20 cellular contexts compared by ENCODE assay signal in genomic region chr12:49470986-49471385, GRCh38.
"Had no signal": no experiment of that assay in that cellular context is flagged by ENCODE, and none has a peak within 500 bp of the region (broad histone marks: within the 10 kb centered on the region; RNA-seq: fewer than 3 reads in every experiment).

No MANE protein-coding gene starts in this region.

- FAIRE-seq: endometrium, frontal cortex, islet of Langerhans, small intestine had no signal

- H3K4me1 ChIP-seq: breast epithelium, esophagus squamous epithelium, parathyroid adenoma, right atrium auricular region, tibial artery, uterus had no signal

- H3K4me3 ChIP-seq: breast epithelium, dorsolateral prefrontal cortex, esophagus squamous epithelium, heart left ventricle, right atrium auricular region, tibial artery, uterus had no signal

- H3K36me3 Mint-ChIP-seq: activated naive CD8-positive, alpha-beta T cell treated with anti-CD3 and anti-CD28 coated beads for 36 hours had no signal

- H3K4me3 Mint-ChIP-seq: activated naive CD8-positive, alpha-beta T cell treated with anti-CD3 and anti-CD28 coated beads for 36 hours; T-helper 2 cell treated with Interferon-gamma antibody and Interleukin-4, amounts not matched to agents 5 μg/mL and 100 μg/mL, for 36 hours had no signal

- H3K36me3 ChIP-seq: breast epithelium, esophagus squamous epithelium, heart left ventricle, right atrium auricular region, tibial artery, uterus had no signal

- H3K27me3 ChIP-seq: breast epithelium, dorsolateral prefrontal cortex, esophagus squamous epithelium, heart left ventricle, right atrium auricular region, tibial artery, uterus had no signal

- H3K27me3 Mint-ChIP-seq: activated naive CD8-positive, alpha-beta T cell treated with anti-CD3 and anti-CD28 coated beads for 36 hours had no signal

- H3K9me3 Mint-ChIP-seq: activated naive CD8-positive, alpha-beta T cell treated with anti-CD3 and anti-CD28 coated beads for 36 hours; T-helper 2 cell treated with Interferon-gamma antibody and Interleukin-4, amounts not matched to agents 5 μg/mL and 100 μg/mL, for 36 hours had no signal

- ATAC-seq: activated CD4-positive, CD25-positive, alpha-beta regulatory T cell treated with anti-CD3 and anti-CD28 coated beads, Interleukin-2, amount 50 U/mL, for 24 hours; heart left ventricle; left lobe of liver had no signal

- H2AFZ ChIP-seq: parathyroid adenoma had no signal

- H3K27ac ChIP-seq: breast epithelium, dorsolateral prefrontal cortex, esophagus squamous epithelium, heart left ventricle, parathyroid adenoma, right atrium auricular region, tibial artery, uterus had no signal

- DNase-seq: activated gamma-delta T cell treated with Interleukin-2 at 50 U/mL for 16 hours; activated naive CD8-positive, alpha-beta T cell treated with anti-CD3 and anti-CD28 coated beads for 36 hours; activated T-cell treated with anti-CD3 and anti-CD28 coated beads, Interleukin-2, amount 50 U/mL, for 48 hours; aorta; dorsolateral prefrontal cortex; esophagus squamous epithelium; heart left ventricle; mammary epithelial cell; small intestine; tibial artery; uterus had no signal

- H3K27ac Mint-ChIP-seq: activated naive CD8-positive, alpha-beta T cell treated with anti-CD3 and anti-CD28 coated beads for 36 hours; T-helper 2 cell treated with Interferon-gamma antibody and Interleukin-4, amounts not matched to agents 5 μg/mL and 100 μg/mL, for 36 hours had no signal

- H3K4me1 Mint-ChIP-seq: activated naive CD8-positive, alpha-beta T cell treated with anti-CD3 and anti-CD28 coated beads for 36 hours had no signal
